22 cellular contexts compared by ENCODE assay signal in the genomic region with DNA sequence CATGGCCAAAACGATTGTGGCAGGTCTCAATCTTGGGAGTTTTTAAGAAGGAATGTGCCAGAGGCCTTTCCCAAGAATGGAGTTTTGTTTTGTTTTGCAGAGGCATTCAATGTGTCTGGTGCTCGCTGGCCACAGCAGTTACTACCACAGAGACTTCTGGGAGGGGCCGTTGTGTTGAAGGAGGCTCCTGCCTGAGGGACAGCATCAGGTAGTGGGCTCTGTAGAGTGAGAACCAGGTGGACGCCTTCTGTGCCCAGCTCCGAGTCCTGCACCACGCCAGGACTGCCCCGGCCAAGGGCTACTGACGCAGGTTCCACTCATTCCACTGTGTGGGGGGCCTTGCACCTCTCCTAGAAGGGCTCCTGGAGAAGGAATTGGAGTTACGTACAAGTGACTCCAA.
DNase-seq lines count a peak whose midpoint lies in the region; ATAC-seq and TF ChIP-seq lines count a peak whose summit lies in the region.
"Had no signal": no experiment of that assay in that cellular context is flagged by ENCODE, and none has a peak within 500 bp of the region (broad histone marks: within the 10 kb centered on the region; RNA-seq: fewer than 3 reads in every experiment).

No MANE protein-coding gene starts in this region.

- DNase-seq in HL-60 (ENCODE audit: low read depth in 1 of 2, low spot score in 1 of 2) (no peak), islet precursor cell (peak; percentile 76)
- DNase-seq: 8988T; ACHN; BE2C; C1 segment of cervical spinal cord; CD4-positive, alpha-beta memory T cell; CD4-positive, CD25-positive, alpha-beta regulatory T cell; CD8-positive, alpha-beta memory T cell; COR-L47; DMS 273 treated with DMSO at 0.1 percent for 48 hours; DMS153; DMS53; DMS79; DND-41; EL; GF-D8 had no signal

- peaks cover 51 to 59% of the 10 kb centered on the region in 2 experiments for H3K4me1 ChIP-seq in neutrophil (ENCODE audit: control insufficient read depth in 1 of 2, insufficient read depth in 1 of 2, low read depth in 1 of 2, low read length in 1 of 2)
- H3K4me1 ChIP-seq: BE2C, BLaER1 had no signal

- no peaks in the 10 kb centered on the region for H3K9me3 ChIP-seq in neutrophil
- H3K9me3 ChIP-seq: BE2C, BLaER1 had no signal

- TF ChIP-seq CTCF in HL-60 (IDR thresholded peaks at IDR 0.05; ENCODE audit: insufficient read depth, low read length) (no peak), neutrophil (IDR thresholded peaks at IDR 0.05) (no peak)

- H3K36me3 ChIP-seq in neutrophil, result no peaks in the 10 kb centered on the region
- H3K36me3 ChIP-seq: BE2C, BLaER1 had no signal

- H3K27me3 ChIP-seq in HL-60 (ENCODE audit: insufficient read depth, poor library complexity, severe bottlenecking) (no peaks in the 10 kb centered on the region), neutrophil (no peaks in the 10 kb centered on the region)
- H3K27me3 ChIP-seq: BE2C, BLaER1 had no signal

- H3K27ac ChIP-seq in HL-60 (replicated peaks) (peak overlapping the region; percentile 41; the same call in 1 of the 2 replicates), neutrophil (peak overlapping the region; percentile 83)
- H3K27ac ChIP-seq: BLaER1 had no signal

- H3K4me3 ChIP-seq in HL-60 (replicated peaks; ENCODE audit: insufficient read depth, low read length) (no peak overlapping the region), neutrophil (ENCODE audit: low read depth in 1 of 2, low read length in 1 of 2) (no peak overlapping the region)
- H3K4me3 ChIP-seq: BLaER1 had no signal

- ATAC-seq in HG02981 (IDR thresholded peaks at IDR 0.05; ENCODE audit: unreplicated experiment) (no peak), HG03521 (IDR thresholded peaks at IDR 0.05; ENCODE audit: unreplicated experiment) (no peak), GM19463 (IDR thresholded peaks at IDR 0.05; ENCODE audit: unreplicated experiment) (no peak)
